11 cellular contexts compared by ENCODE assay signal in the genomic region with DNA sequence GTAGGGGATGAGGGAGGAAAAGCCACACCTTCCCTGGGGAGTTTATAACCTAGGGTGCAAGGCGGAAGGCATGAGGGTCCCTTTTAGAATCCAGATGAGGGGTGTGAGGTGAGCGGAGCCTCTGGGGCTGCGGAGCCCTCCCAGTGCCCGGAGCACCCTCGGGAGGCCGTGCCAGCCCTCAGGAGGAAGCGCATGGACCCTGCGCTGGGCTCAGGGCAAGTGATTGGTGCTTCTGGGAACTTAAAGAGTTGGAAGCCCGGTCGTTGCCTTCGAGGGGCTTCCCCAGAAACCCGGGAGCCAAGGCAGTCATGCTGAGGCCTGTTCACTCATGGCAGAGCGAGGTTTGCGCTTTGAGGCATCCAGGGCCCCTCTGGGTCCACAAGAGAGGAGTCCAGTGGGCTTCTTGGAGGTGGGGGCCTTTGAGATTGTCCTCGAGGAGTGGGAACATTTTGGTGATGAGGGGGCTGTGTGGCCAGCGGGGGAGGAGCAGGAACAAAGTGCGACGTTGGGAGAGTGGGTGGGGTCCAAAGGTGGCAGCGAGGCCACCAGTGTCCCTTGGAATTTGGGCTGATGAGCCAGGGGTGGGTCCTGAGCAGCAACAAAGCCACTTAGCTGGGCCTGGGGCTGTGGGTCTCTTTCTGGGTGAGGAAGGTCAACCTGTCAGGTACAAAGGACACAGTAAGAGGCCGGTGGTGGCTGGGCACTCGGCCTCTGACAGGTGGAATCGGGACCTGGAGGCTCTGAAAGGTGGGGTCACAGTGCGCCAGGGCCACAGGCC.
DNase-seq lines count a peak whose midpoint lies in the region; ATAC-seq lines count a peak whose summit lies in the region.
"Had no signal": no experiment of that assay in that cellular context is flagged by ENCODE, and none has a peak within 500 bp of the region (broad histone marks: within the 10 kb centered on the region; RNA-seq: fewer than 3 reads in every experiment).

No MANE protein-coding gene starts in this region.

- no peaks in the 10 kb centered on the region for H3K27me3 Mint-ChIP-seq in stimulated activated naive CD8-positive, alpha-beta T cell treated with anti-CD3 and anti-CD28 coated beads, Interleukin-15, Interleukin-2, amounts not matched to agents 100 ng/mL and 50 ng/mL, for 24 hours
- H3K27me3 Mint-ChIP-seq in activated T-helper 17 cell treated with anti-CD3 and anti-CD28 coated beads, Interleukin-2, amount 50 U/mL, for 72 hours = no peaks in the 10 kb centered on the region
- H3K27me3 Mint-ChIP-seq in naive thymus-derived CD8-positive, alpha-beta T cell = no peaks in the 10 kb centered on the region

- POLR2A ChIA-PET in naive thymus-derived CD8-positive, alpha-beta T cell (lab: Charles Lee) = interaction anchor here (0.8 to 4.5 kb wide), 4 partner anchors 13 to 55 kb away, joined by 4 to 78 read pairs (median 16); no protein-coding TSS in a partner anchor

- H3K9me3 Mint-ChIP-seq in stimulated activated naive CD8-positive, alpha-beta T cell treated with anti-CD3 and anti-CD28 coated beads, Interleukin-15, Interleukin-2, amounts not matched to agents 100 ng/mL and 50 ng/mL, for 24 hours = no peaks in the 10 kb centered on the region
- no peaks in the 10 kb centered on the region for H3K9me3 Mint-ChIP-seq in activated T-helper 17 cell treated with anti-CD3 and anti-CD28 coated beads, Interleukin-2, amount 50 U/mL, for 72 hours
- H3K9me3 Mint-ChIP-seq in naive thymus-derived CD8-positive, alpha-beta T cell = no peaks in the 10 kb centered on the region

- H3K36me3 Mint-ChIP-seq in stimulated activated naive CD8-positive, alpha-beta T cell treated with anti-CD3 and anti-CD28 coated beads, Interleukin-15, Interleukin-2, amounts not matched to agents 100 ng/mL and 50 ng/mL, for 24 hours (ENCODE audit: low read depth) = peaks cover 20% of the 10 kb centered on the region
- H3K36me3 Mint-ChIP-seq in activated T-helper 17 cell treated with anti-CD3 and anti-CD28 coated beads, Interleukin-2, amount 50 U/mL, for 72 hours (ENCODE audit: low read depth) = peaks cover 40% of the 10 kb centered on the region
- H3K36me3 Mint-ChIP-seq in naive thymus-derived CD8-positive, alpha-beta T cell = peaks cover 0 to 19% (median 0%) of the 10 kb centered on the region in 3 donors

- H3K27ac Mint-ChIP-seq in stimulated activated naive CD8-positive, alpha-beta T cell treated with anti-CD3 and anti-CD28 coated beads, Interleukin-15, Interleukin-2, amounts not matched to agents 100 ng/mL and 50 ng/mL, for 24 hours = peak overlapping the region; percentile 90
- peak overlapping the region; percentile 97 for H3K27ac Mint-ChIP-seq in activated T-helper 17 cell treated with anti-CD3 and anti-CD28 coated beads, Interleukin-2, amount 50 U/mL, for 72 hours
- H3K27ac Mint-ChIP-seq in naive thymus-derived CD8-positive, alpha-beta T cell = peak overlapping the region; percentile 79 to 99 (median 91)

- ATAC-seq in stimulated activated naive CD8-positive, alpha-beta T cell treated with anti-CD3 and anti-CD28 coated beads, Interleukin-15, Interleukin-2, amounts not matched to agents 100 U/mL and 50 U/mL, for 24 hours = no peak
- no peak for ATAC-seq in activated T-helper 17 cell treated with anti-CD3 and anti-CD28 coated beads, Interleukin-2, amount 50 U/mL, for 72 hours (replicated peaks)
- ATAC-seq in naive thymus-derived CD8-positive, alpha-beta T cell = no peak
- ATAC-seq in HG03565 (IDR thresholded peaks at IDR 0.05; ENCODE audit: unreplicated experiment) (no peak), GM18909 (IDR thresholded peaks at IDR 0.05; ENCODE audit: poor library complexity, unreplicated experiment) (no peak), GM19023 (IDR thresholded peaks at IDR 0.05; ENCODE audit: unreplicated experiment) (no peak)

- H3K4me3 Mint-ChIP-seq in stimulated activated naive CD8-positive, alpha-beta T cell treated with anti-CD3 and anti-CD28 coated beads, Interleukin-15, Interleukin-2, amounts not matched to agents 100 ng/mL and 50 ng/mL, for 24 hours = peak overlapping the region; percentile 97
- H3K4me3 Mint-ChIP-seq in activated T-helper 17 cell treated with anti-CD3 and anti-CD28 coated beads, Interleukin-2, amount 50 U/mL, for 72 hours = peak overlapping the region; percentile 93
- H3K4me3 Mint-ChIP-seq in naive thymus-derived CD8-positive, alpha-beta T cell = peak overlapping the region; percentile 19 to 60 (median 52)

- DNase-seq in stimulated activated naive CD8-positive, alpha-beta T cell treated with anti-CD3 and anti-CD28 coated beads, Interleukin-15, Interleukin-2, amounts not matched to agents 100 U/mL and 50 U/mL, for 24 hours = no peak
- DNase-seq in naive thymus-derived CD8-positive, alpha-beta T cell = no peak
- no peak for DNase-seq in NCI-H1930 (lab: John Stamatoyannopoulos, UW)
- DNase-seq: BE2C, NCI-H1436, NCI-H526 treated with DMSO at 0.1 percent for 48 hours had no signal

- peaks cover 48% of the 10 kb centered on the region for H3K4me1 Mint-ChIP-seq in stimulated activated naive CD8-positive, alpha-beta T cell treated with anti-CD3 and anti-CD28 coated beads, Interleukin-15, Interleukin-2, amounts not matched to agents 100 ng/mL and 50 ng/mL, for 24 hours (ENCODE audit: low read depth)
- H3K4me1 Mint-ChIP-seq in activated T-helper 17 cell treated with anti-CD3 and anti-CD28 coated beads, Interleukin-2, amount 50 U/mL, for 72 hours = peaks cover 16% of the 10 kb centered on the region
- peaks cover 17 to 65% (median 54%) of the 10 kb centered on the region in 4 donors for H3K4me1 Mint-ChIP-seq in naive thymus-derived CD8-positive, alpha-beta T cell
